9 cellular contexts compared by ENCODE assay signal in the genomic region with DNA sequence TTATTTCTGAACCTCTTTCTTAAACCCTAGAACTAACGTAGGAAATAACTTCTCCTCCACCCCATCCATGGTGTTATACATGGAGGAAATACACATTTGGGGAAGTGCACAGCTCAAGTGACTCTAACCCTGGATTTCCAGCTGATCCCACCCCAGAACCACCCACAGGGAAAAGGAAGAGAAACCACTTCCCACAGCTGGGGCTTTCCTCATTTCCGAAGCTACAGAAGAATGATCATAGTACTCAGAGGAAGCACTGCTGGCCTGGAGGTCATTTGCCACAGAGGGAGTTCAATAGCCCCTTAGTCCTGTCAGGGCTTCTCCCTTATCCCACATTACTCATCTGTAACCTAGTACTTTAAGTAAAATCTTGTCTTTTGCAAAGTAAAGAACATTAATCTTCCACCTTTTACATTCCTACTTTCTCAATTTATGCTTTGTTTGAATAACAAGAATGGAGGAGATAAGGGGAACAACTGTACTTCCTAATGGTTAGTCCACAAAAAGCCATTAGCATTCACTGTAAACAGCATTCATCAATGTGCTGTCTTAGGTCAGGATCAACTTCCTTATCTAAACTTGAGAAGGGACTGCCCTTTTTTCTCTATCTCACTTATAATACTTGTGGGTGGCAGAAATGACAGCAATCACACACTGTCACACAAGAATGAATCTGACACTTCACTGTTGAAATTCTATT.
DNase-seq lines count a peak whose midpoint lies in the region; ATAC-seq, FAIRE-seq and TF ChIP-seq lines count a peak whose summit lies in the region.
"Had no signal": no experiment of that assay in that cellular context is flagged by ENCODE, and none has a peak within 500 bp of the region (broad histone marks: within the 10 kb centered on the region; RNA-seq: fewer than 3 reads in every experiment).

No MANE protein-coding gene starts in this region.

- H3K4me1 ChIP-seq in astrocyte (ENCODE audit: insufficient read depth, low read length) (no peaks in the 10 kb centered on the region), pancreas (peaks cover 0 to 6% (median 0%) of the 10 kb centered on the region in 3 donors)

- H3K27ac ChIP-seq in astrocyte (ENCODE audit: low read depth, low read length) (no peak overlapping the region), pancreas (peak overlapping the region in 2 of 4 donors; percentile 7 to 20)

- no peak overlapping the region for H2AFZ ChIP-seq in astrocyte (ENCODE audit: low read depth, low read length)

- H3K36me3 ChIP-seq in astrocyte (ENCODE audit: insufficient read depth, low read length) (no peaks in the 10 kb centered on the region), pancreas (no peaks in the 10 kb centered on the region)

- no peak overlapping the region for H3K4me3 Mint-ChIP-seq in astrocyte (ENCODE audit: unreplicated experiment)
- H3K4me3 Mint-ChIP-seq: effector memory CD8-positive, alpha-beta T cell had no signal

- FAIRE-seq in astrocyte (lab: Jason Lieb, UNC) (no peak), pancreas (lab: Jason Lieb, UNC) (no peak)

- no peak for TF ChIP-seq POLR2A in erythroblast (IDR thresholded peaks at IDR 0.05; ENCODE audit: low read length)

- no peaks in the 10 kb centered on the region for H3K9me3 ChIP-seq in astrocyte (ENCODE audit: insufficient read depth, low read depth, low read length)
- H3K9me3 ChIP-seq in pancreas: no peaks in the 10 kb centered on the region

- no peaks in the 10 kb centered on the region for H3K27me3 Mint-ChIP-seq in astrocyte (ENCODE audit: low read depth, unreplicated experiment)
- H3K27me3 Mint-ChIP-seq: effector memory CD8-positive, alpha-beta T cell had no signal

- intact Hi-C loops in pancreas (cut with DNase I): no loop called here

- H3K4me3 ChIP-seq in astrocyte (ENCODE audit: insufficient read depth, low read depth, low read length) (no peak overlapping the region), pancreas (no peak overlapping the region)

- peaks cover 10% of the 10 kb centered on the region for H3K4me1 Mint-ChIP-seq in astrocyte (ENCODE audit: low read depth, unreplicated experiment)

- H3K9me3 Mint-ChIP-seq in astrocyte (ENCODE audit: unreplicated experiment): no peaks in the 10 kb centered on the region
- H3K9me3 Mint-ChIP-seq: effector memory CD8-positive, alpha-beta T cell had no signal

- no peak overlapping the region for H3K4me2 ChIP-seq in astrocyte (ENCODE audit: low read length)

- 67 to 78% methylated on average over 2 of the region's 2 CpGs for WGBS in pancreas, 2 donors

- H3K27ac Mint-ChIP-seq in astrocyte (ENCODE audit: unreplicated experiment): no peak overlapping the region

- ATAC-seq in GM18502 (IDR thresholded peaks at IDR 0.05; ENCODE audit: poor library complexity, unreplicated experiment) (peak; percentile 37), HG02981 (IDR thresholded peaks at IDR 0.05; ENCODE audit: unreplicated experiment) (peak; percentile 16), pancreas (peak in 3 of 4 donors; percentile 70 to 74 (median 72)), HG03520 (IDR thresholded peaks at IDR 0.05; ENCODE audit: unreplicated experiment) (no peak)
- ATAC-seq: effector memory CD8-positive, alpha-beta T cell had no signal

- H3K36me3 Mint-ChIP-seq in astrocyte (ENCODE audit: low read depth, unreplicated experiment): no peaks in the 10 kb centered on the region

- DNase-seq in astrocyte (ENCODE audit: low read depth): peak; percentile 57
- DNase-seq in pancreas: peak in 1 of 6 donors; percentile 34
- no peak for DNase-seq in central memory CD4-positive, alpha-beta T cell
- no peak for DNase-seq in erythroblast (lab: John Stamatoyannopoulos, UW)
- no peak for DNase-seq in NCI-H2227 treated with DMSO at 0.1 percent for 48 hours (lab: John Stamatoyannopoulos, UW)
- DNase-seq: effector memory CD8-positive, alpha-beta T cell had no signal

- no peak overlapping the region for H3K9ac ChIP-seq in astrocyte (ENCODE audit: low read length)

- TF ChIP-seq CTCF in astrocyte (IDR thresholded peaks at IDR 0.05; ENCODE audit: insufficient read depth, low read depth, low read length) (no peak), pancreas (IDR thresholded peaks at IDR 0.05) (no peak)

- H4K20me1 ChIP-seq in astrocyte (ENCODE audit: insufficient read depth, low read length): no peaks in the 10 kb centered on the region

- H3K79me2 ChIP-seq in astrocyte (ENCODE audit: insufficient read depth, low read length): no peaks in the 10 kb centered on the region

- no peaks in the 10 kb centered on the region for H3K27me3 ChIP-seq in astrocyte (ENCODE audit: insufficient read depth, low read length)
- H3K27me3 ChIP-seq in pancreas: no peaks in the 10 kb centered on the region
